Comparison of ENCODE assay signal across 1 cellular context in the genomic region with DNA sequence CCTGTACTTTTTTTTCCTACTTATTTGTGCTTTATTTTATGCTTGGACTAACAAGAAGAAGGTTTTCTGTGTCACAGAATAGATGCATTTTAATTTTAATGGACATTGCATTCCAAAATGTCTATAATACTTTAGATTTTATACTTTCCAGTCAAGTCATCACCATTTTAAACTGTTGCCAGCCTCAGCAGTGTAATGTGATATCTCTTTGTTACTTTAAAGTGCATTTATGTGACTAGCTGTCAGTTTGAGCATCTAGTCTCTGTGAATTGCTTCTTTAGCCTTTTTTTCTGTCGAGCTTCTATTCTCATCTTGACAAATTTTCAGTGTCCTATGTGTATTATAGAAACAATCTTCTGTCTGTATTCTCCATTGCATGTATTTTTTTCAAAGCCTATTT.
TF ChIP-seq lines count a peak whose summit lies in the region.

No MANE protein-coding gene starts in this region.

TF ChIP-seq in SK-N-SH treated with all-trans-retinoic acid at 6 μM for 48 hours, 23 proteins besides CTCF, POLR2A, EP300 and RAD21 (continued from another document):
- no peak for TF ChIP-seq ZNF70 (CRISPR knock-in tag; IDR thresholded peaks at IDR 0.05)
- TF ChIP-seq, protein P1, sequence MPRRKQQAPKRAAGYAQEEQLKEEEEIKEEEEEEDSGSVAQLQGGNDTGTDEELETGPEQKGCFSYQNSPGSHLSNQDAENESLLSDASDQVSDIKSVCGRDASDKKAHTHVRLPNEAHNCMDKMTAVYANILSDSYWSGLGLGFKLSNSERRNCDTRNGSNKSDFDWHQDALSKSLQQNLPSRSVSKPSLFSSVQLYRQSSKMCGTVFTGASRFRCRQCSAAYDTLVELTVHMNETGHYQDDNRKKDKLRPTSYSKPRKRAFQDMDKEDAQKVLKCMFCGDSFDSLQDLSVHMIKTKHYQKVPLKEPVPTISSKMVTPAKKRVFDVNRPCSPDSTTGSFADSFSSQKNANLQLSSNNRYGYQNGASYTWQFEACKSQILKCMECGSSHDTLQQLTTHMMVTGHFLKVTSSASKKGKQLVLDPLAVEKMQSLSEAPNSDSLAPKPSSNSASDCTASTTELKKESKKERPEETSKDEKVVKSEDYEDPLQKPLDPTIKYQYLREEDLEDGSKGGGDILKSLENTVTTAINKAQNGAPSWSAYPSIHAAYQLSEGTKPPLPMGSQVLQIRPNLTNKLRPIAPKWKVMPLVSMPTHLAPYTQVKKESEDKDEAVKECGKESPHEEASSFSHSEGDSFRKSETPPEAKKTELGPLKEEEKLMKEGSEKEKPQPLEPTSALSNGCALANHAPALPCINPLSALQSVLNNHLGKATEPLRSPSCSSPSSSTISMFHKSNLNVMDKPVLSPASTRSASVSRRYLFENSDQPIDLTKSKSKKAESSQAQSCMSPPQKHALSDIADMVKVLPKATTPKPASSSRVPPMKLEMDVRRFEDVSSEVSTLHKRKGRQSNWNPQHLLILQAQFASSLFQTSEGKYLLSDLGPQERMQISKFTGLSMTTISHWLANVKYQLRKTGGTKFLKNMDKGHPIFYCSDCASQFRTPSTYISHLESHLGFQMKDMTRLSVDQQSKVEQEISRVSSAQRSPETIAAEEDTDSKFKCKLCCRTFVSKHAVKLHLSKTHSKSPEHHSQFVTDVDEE (CRISPR knock-in tag; IDR thresholded peaks at IDR 0.05), result no peak
- TF ChIP-seq, protein P2, sequence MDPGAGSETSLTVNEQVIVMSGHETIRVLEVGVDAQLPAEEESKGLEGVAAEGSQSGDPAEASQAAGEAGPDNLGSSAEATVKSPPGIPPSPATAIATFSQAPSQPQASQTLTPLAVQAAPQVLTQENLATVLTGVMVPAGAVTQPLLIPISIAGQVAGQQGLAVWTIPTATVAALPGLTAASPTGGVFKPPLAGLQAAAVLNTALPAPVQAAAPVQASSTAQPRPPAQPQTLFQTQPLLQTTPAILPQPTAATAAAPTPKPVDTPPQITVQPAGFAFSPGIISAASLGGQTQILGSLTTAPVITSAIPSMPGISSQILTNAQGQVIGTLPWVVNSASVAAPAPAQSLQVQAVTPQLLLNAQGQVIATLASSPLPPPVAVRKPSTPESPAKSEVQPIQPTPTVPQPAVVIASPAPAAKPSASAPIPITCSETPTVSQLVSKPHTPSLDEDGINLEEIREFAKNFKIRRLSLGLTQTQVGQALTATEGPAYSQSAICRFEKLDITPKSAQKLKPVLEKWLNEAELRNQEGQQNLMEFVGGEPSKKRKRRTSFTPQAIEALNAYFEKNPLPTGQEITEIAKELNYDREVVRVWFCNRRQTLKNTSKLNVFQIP (CRISPR knock-in tag; IDR thresholded peaks at IDR 0.05; ENCODE audit: borderline replicate concordance, low read depth), result no peak
- TF ChIP-seq SNAI2 (CRISPR knock-in tag; IDR thresholded peaks at IDR 0.05), result no peak
- TF ChIP-seq, protein P3, sequence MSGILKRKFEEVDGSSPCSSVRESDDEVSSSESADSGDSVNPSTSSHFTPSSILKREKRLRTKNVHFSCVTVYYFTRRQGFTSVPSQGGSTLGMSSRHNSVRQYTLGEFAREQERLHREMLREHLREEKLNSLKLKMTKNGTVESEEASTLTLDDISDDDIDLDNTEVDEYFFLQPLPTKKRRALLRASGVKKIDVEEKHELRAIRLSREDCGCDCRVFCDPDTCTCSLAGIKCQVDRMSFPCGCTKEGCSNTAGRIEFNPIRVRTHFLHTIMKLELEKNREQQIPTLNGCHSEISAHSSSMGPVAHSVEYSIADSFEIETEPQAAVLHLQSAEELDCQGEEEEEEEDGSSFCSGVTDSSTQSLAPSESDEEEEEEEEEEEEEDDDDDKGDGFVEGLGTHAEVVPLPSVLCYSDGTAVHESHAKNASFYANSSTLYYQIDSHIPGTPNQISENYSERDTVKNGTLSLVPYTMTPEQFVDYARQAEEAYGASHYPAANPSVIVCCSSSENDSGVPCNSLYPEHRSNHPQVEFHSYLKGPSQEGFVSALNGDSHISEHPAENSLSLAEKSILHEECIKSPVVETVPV (CRISPR knock-in tag; IDR thresholded peaks at IDR 0.05), result no peak
